Comparison of ENCODE assay signal across 2 cellular contexts in genomic region chr10:96998329-96998888, GRCh38.
TF ChIP-seq lines count a peak whose summit lies in the region.

No MANE protein-coding gene starts in this region.

TF ChIP-seq in K562, 482 proteins besides CTCF, POLR2A, EP300 and RAD21 (continued from another document and continues in another):
- TF ChIP-seq ATF2 (CRISPR knock-in tag; IDR thresholded peaks at IDR 0.05): no peak
- TF ChIP-seq ZFP91 (CRISPR knock-in tag; IDR thresholded peaks at IDR 0.05): no peak
- no peak for TF ChIP-seq HSF4 (CRISPR knock-in tag; IDR thresholded peaks at IDR 0.05; ENCODE audit: borderline replicate concordance)
- TF ChIP-seq GTF3C2 (IDR thresholded peaks at IDR 0.05; ENCODE audit: borderline replicate concordance, extremely low read depth, insufficient read length): no peak
- TF ChIP-seq ZNF41 (CRISPR knock-in tag; conservative IDR thresholded peaks at IDR 0.05): no peak
- TF ChIP-seq FOSL1 (tag; conservative IDR thresholded peaks at IDR 0.05): no peak
- TF ChIP-seq MAFF (IDR thresholded peaks at IDR 0.05; ENCODE audit: low read length): peak; percentile 66
- no peak for TF ChIP-seq TRIM28 (IDR thresholded peaks at IDR 0.05)
- TF ChIP-seq POLR3G (IDR thresholded peaks at IDR 0.05; ENCODE audit: extremely low read depth, insufficient read length, insufficient replicate concordance): no peak
- no peak for TF ChIP-seq PML (IDR thresholded peaks at IDR 0.05; ENCODE audit: low read length)
- TF ChIP-seq ZNF668 (CRISPR knock-in tag; IDR thresholded peaks at IDR 0.05): no peak
- TF ChIP-seq CCAR2 (IDR thresholded peaks at IDR 0.05; ENCODE audit: low read depth, low read length): no peak
- no peak for TF ChIP-seq SIRT6 (IDR thresholded peaks at IDR 0.05; ENCODE audit: low read depth, low read length)
- no peak for TF ChIP-seq PHF8 (IDR thresholded peaks at IDR 0.05; ENCODE audit: borderline replicate concordance, low read length)
- no peak for TF ChIP-seq MIER1 (IDR thresholded peaks at IDR 0.05; ENCODE audit: low read depth)
- no peak for TF ChIP-seq ZNF280B (CRISPR knock-in tag; IDR thresholded peaks at IDR 0.05)
- TF ChIP-seq ZNF224 (CRISPR knock-in tag; IDR thresholded peaks at IDR 0.05): no peak
- TF ChIP-seq ZNF75A (CRISPR knock-in tag; IDR thresholded peaks at IDR 0.05): no peak
- TF ChIP-seq CREM (IDR thresholded peaks at IDR 0.05; ENCODE audit: low read depth): no peak
- TF ChIP-seq ZNF146 (CRISPR knock-in tag; IDR thresholded peaks at IDR 0.05; ENCODE audit: unreplicated experiment): no peak
- TF ChIP-seq TAF15 (IDR thresholded peaks at IDR 0.05; ENCODE audit: low read depth, low read length): no peak
- TF ChIP-seq MAZ (CRISPR knock-in tag; conservative IDR thresholded peaks at IDR 0.05 in 1 of 2, IDR thresholded peaks at IDR 0.05 in 1 of 2): no peak
- no peak for TF ChIP-seq KDM5B (IDR thresholded peaks at IDR 0.05; ENCODE audit: insufficient replicate concordance, low read depth, low read length)
- TF ChIP-seq MAFK (IDR thresholded peaks at IDR 0.05; ENCODE audit: low read length): peak; percentile 80
- TF ChIP-seq ZNF124 (CRISPR knock-in tag; IDR thresholded peaks at IDR 0.05): no peak
- TF ChIP-seq PCBP1 (IDR thresholded peaks at IDR 0.05; ENCODE audit: low read depth, low read length, poor library complexity, severe bottlenecking): no peak

TF ChIP-seq in HepG2, 621 proteins besides CTCF, POLR2A, EP300 and RAD21 (continued from another document and continues in another):
- TF ChIP-seq ZBTB4 (CRISPR knock-in tag; IDR thresholded peaks at IDR 0.05; ENCODE audit: borderline replicate concordance) (0 out of 2 replicates have a peak, but pooled peaks have one; percentile 46), ZNF564 (CRISPR knock-in tag; IDR thresholded peaks at IDR 0.05) (no peak), HMGXB4 (CRISPR knock-in tag; IDR thresholded peaks at IDR 0.05; ENCODE audit: borderline replicate concordance in 1 of 2, low read depth in 1 of 2) (0 out of 4 replicates have a peak, but pooled peaks of 1 of the 2 experiments have one; percentile 19), KLF12 (CRISPR knock-in tag; IDR thresholded peaks at IDR 0.05; ENCODE audit: borderline replicate concordance) (no peak), MIXL1 (CRISPR knock-in tag; IDR thresholded peaks at IDR 0.05) (no peak), MAZ (IDR thresholded peaks at IDR 0.05; ENCODE audit: borderline replicate concordance, low read depth, low read length) (no peak), MAZ (CRISPR knock-in tag; IDR thresholded peaks at IDR 0.05; ENCODE audit: low read depth) (0 out of 2 replicates have a peak, but pooled peaks have one; percentile 23), ZNF687 (CRISPR knock-in tag; IDR thresholded peaks at IDR 0.05) (peak; percentile 81), DRAP1 (CRISPR knock-in tag; IDR thresholded peaks at IDR 0.05) (0 out of 2 replicates have a peak, but pooled peaks have one; percentile 15), SIN3B (IDR thresholded peaks at IDR 0.05; ENCODE audit: low read length) (no peak), NCOA2 (CRISPR knock-in tag; IDR thresholded peaks at IDR 0.05) (peak; percentile 39; the same call in 1 of the 2 replicates), RXRB (CRISPR knock-in tag; IDR thresholded peaks at IDR 0.05; ENCODE audit: borderline replicate concordance) (peak; percentile 34; the same call in 1 of the 2 replicates), SP4 (CRISPR knock-in tag; IDR thresholded peaks at IDR 0.05) (0 out of 2 replicates have a peak, but pooled peaks have one; percentile 28), MIER2 (CRISPR knock-in tag; IDR thresholded peaks at IDR 0.05) (peak; percentile 13; the same call in 1 of the 2 replicates), POLR2G (IDR thresholded peaks at IDR 0.05; ENCODE audit: low read depth, low read length) (peak; percentile 46), ASH2L (IDR thresholded peaks at IDR 0.05; ENCODE audit: insufficient read length, low read depth, low read length) (peak; percentile 60), NONO (IDR thresholded peaks at IDR 0.05) (no peak), NONO (CRISPR knock-in tag; conservative IDR thresholded peaks at IDR 0.05) (no peak), NRL (CRISPR knock-in tag; IDR thresholded peaks at IDR 0.05; ENCODE audit: borderline replicate concordance) (peak; percentile 76), ARID3A (IDR thresholded peaks at IDR 0.05; ENCODE audit: low read depth, low read length) (no peak), CENPT (CRISPR knock-in tag; IDR thresholded peaks at IDR 0.05; ENCODE audit: low read depth) (no peak), TBX2 (CRISPR knock-in tag; IDR thresholded peaks at IDR 0.05; ENCODE audit: borderline replicate concordance) (peak; percentile 60; the same call in 1 of the 2 replicates), ZNF136 (CRISPR knock-in tag; IDR thresholded peaks at IDR 0.05; ENCODE audit: low read depth) (no peak), HNF4G (IDR thresholded peaks at IDR 0.05; ENCODE audit: borderline replicate concordance, low read depth, low read length) (peak; percentile 48; the same call in 1 of the 2 replicates), HNF4G (CRISPR knock-in tag; IDR thresholded peaks at IDR 0.05; ENCODE audit: borderline replicate concordance, low read depth) (peak; percentile 66; the same call in 1 of the 2 replicates), GLI4 (CRISPR knock-in tag; IDR thresholded peaks at IDR 0.05; ENCODE audit: borderline replicate concordance) (0 out of 2 replicates have a peak, but pooled peaks have one; percentile 12), ZNF143 (CRISPR knock-in tag; IDR thresholded peaks at IDR 0.05) (no peak), ZNF768 (CRISPR knock-in tag; IDR thresholded peaks at IDR 0.05) (no peak), KAT7 (CRISPR knock-in tag; IDR thresholded peaks at IDR 0.05; ENCODE audit: borderline replicate concordance) (no peak), GABPB1 (CRISPR knock-in tag; IDR thresholded peaks at IDR 0.05) (peak; percentile 25; the same call in 1 of the 2 replicates), FLYWCH1 (CRISPR knock-in tag; IDR thresholded peaks at IDR 0.05) (no peak), ZNF558 (CRISPR knock-in tag; IDR thresholded peaks at IDR 0.05; ENCODE audit: borderline replicate concordance) (no peak), EHMT2 (IDR thresholded peaks at IDR 0.05; ENCODE audit: borderline replicate concordance, low read depth, low read length) (no peak; the same call in 1 of the 2 replicates), ZFY (CRISPR knock-in tag; IDR thresholded peaks at IDR 0.05) (peak; percentile 57; the same call in 1 of the 2 replicates), NFIC (IDR thresholded peaks at IDR 0.05; ENCODE audit: low read length) (0 out of 2 replicates have a peak, but pooled peaks have one; percentile 36), MAFG (CRISPR knock-in tag; IDR thresholded peaks at IDR 0.05) (peak; percentile 76), ZNF224 (CRISPR knock-in tag; IDR thresholded peaks at IDR 0.05) (no peak), ERF (CRISPR knock-in tag; IDR thresholded peaks at IDR 0.05) (peak; percentile 73; the same call in 1 of the 2 replicates), BCL3 (CRISPR knock-in tag; IDR thresholded peaks at IDR 0.05) (0 out of 2 replicates have a peak, but pooled peaks have one; percentile 18), ZNF121 (CRISPR knock-in tag; IDR thresholded peaks at IDR 0.05) (no peak), SALL1 (CRISPR knock-in tag; IDR thresholded peaks at IDR 0.05) (peak; percentile 72), NCOR1 (IDR thresholded peaks at IDR 0.05; ENCODE audit: borderline replicate concordance, low read length) (peak; percentile 48; the same call in 1 of the 2 replicates), ZNF367 (CRISPR knock-in tag; IDR thresholded peaks at IDR 0.05; ENCODE audit: borderline replicate concordance) (no peak), GFI1 (CRISPR knock-in tag; IDR thresholded peaks at IDR 0.05; ENCODE audit: borderline replicate concordance) (0 out of 2 replicates have a peak, but pooled peaks have one; percentile 25), ZNF572 (CRISPR knock-in tag; IDR thresholded peaks at IDR 0.05) (0 out of 2 replicates have a peak, but pooled peaks have one; percentile 49)
